In genomic region chr15:69657626-69658025, GRCh38 we compare ENCODE assay signal across 22 cellular contexts.
"Had no signal": no experiment of that assay in that cellular context is flagged by ENCODE, and none has a peak within 500 bp of the region (broad histone marks: within the 10 kb centered on the region; RNA-seq: fewer than 3 reads in every experiment).

No MANE protein-coding gene starts in this region.

- H3K36me3 ChIP-seq: MG63 had no signal

- H3K9me3 ChIP-seq: MG63, SK-N-SH had no signal

- ATAC-seq: HepG2 had no signal

- FAIRE-seq: HepG2 had no signal

- H3K27me3 ChIP-seq: MG63 had no signal

- H3K4me3 ChIP-seq: MG63 had no signal

- DNase-seq: IMR-90, Karpas-422, KG1, MG63, NCI-H1092, NCI-H1105 treated with DMSO at 0.1 percent for 48 hours, NCI-H1417 treated with DMSO at 0.1 percent for 48 hours, NCI-H146, NCI-H1694 treated with DMSO at 0.1 percent for 48 hours, NCI-H1930, NCI-H2081, NCI-H2107, NCI-H226, NCI-H446, NCI-H510A, NCI-H524 treated with DMSO at 0.1 percent for 48 hours, NCI-H69, NCI-H774, SHP77, SK-N-SH had no signal

- H3K27ac ChIP-seq: RWPE1 had no signal
